Comparison of ENCODE assay signal across 23 cellular contexts in the genomic region with DNA sequence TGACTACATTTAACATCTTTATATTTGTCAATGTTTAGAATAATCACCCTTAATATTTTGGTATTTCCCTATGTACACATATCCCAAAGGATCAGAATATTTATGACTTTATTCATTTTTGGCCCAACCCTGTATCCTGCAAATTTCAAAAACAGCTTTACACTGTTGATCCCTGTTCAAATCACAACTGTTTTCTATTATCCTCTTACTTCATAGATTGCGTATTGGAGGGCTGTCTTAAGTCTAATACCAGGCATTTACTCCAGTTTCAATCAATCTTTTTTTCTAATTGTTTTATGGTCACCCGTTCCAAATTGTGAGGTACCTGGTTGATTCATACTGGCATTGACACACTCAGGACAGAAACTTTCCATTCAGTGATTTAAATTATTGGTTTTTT.
"Had no signal": no experiment of that assay in that cellular context is flagged by ENCODE, and none has a peak within 500 bp of the region (broad histone marks: within the 10 kb centered on the region; RNA-seq: fewer than 3 reads in every experiment).

No MANE protein-coding gene starts in this region.

- H3K4me1 Mint-ChIP-seq: naive B cell; stimulated activated memory B cell treated with anti-CD40 and anti-IgM and Interleukin-4, amounts not matched to agents 10 μg/mL and 1 μg/mL and 100 μg/mL, for 72 hours had no signal

- H3K4me3 ChIP-seq: esophagus squamous epithelium, lower lobe of right lung, mucosa of descending colon, neural progenitor cell, psoas muscle, skin epidermis, spleen, testis, tibial artery had no signal

- H3K9ac ChIP-seq: neural progenitor cell had no signal

- H3K4me2 ChIP-seq: neural progenitor cell had no signal

- DNase-seq: cerebellar nuclear complex; cortex of kidney; effector memory CD8-positive, alpha-beta T cell; erythroblast; esophagus squamous epithelium; hypothalamus; left ventricle myocardium superior; lower lobe of right lung; mucosa of descending colon; naive B cell; psoas muscle; right cardiac atrium; spleen; stimulated activated CD4-positive, alpha-beta T cell treated with anti-CD3 and anti-CD28 coated beads, Interleukin-4, amount 100 ng/mL, for 4 hours; stimulated activated naive CD8-positive, alpha-beta T cell treated with anti-CD3 and anti-CD28 coated beads, Interleukin-15, Interleukin-2, amounts not matched to agents 100 U/mL and 50 U/mL, for 24 hours; substantia nigra; testis; tibial artery had no signal

- H3K27me3 ChIP-seq: esophagus squamous epithelium, neural progenitor cell, spleen, testis, tibial artery had no signal

- H3K27ac Mint-ChIP-seq: effector memory CD8-positive, alpha-beta T cell; naive B cell; natural killer cell treated with Interleukin-12 subunit alpha and Interleukin-12 subunit beta and Interleukin-15 and Interleukin-18, amount 100 ng/mL, for 72 hours; neural progenitor cell; stimulated activated memory B cell treated with anti-CD40 and anti-IgM and Interleukin-4, amounts not matched to agents 10 μg/mL and 1 μg/mL and 100 μg/mL, for 72 hours; type B pancreatic cell had no signal

- H3K36me3 Mint-ChIP-seq: naive B cell; natural killer cell treated with Interleukin-12 subunit alpha and Interleukin-12 subunit beta and Interleukin-15 and Interleukin-18, amount 100 ng/mL, for 72 hours; neural progenitor cell; stimulated activated memory B cell treated with anti-CD40 and anti-IgM and Interleukin-4, amounts not matched to agents 10 μg/mL and 1 μg/mL and 100 μg/mL, for 72 hours; type B pancreatic cell had no signal

- H3K4me1 ChIP-seq: esophagus squamous epithelium, neural progenitor cell, psoas muscle, spleen had no signal

- H3K4me3 Mint-ChIP-seq: effector memory CD8-positive, alpha-beta T cell; naive B cell; natural killer cell treated with Interleukin-12 subunit alpha and Interleukin-12 subunit beta and Interleukin-15 and Interleukin-18, amount 100 ng/mL, for 72 hours; neural progenitor cell; stimulated activated memory B cell treated with anti-CD40 and anti-IgM and Interleukin-4, amounts not matched to agents 10 μg/mL and 1 μg/mL and 100 μg/mL, for 72 hours; type B pancreatic cell had no signal

- H3K36me3 ChIP-seq: esophagus squamous epithelium, lower lobe of right lung, neural progenitor cell, spleen, tibial artery had no signal

- H3K27ac ChIP-seq: esophagus squamous epithelium, lower lobe of right lung, neural progenitor cell, psoas muscle, spleen, testis, tibial artery had no signal

- H3K9me3 Mint-ChIP-seq: effector memory CD8-positive, alpha-beta T cell; naive B cell; natural killer cell treated with Interleukin-12 subunit alpha and Interleukin-12 subunit beta and Interleukin-15 and Interleukin-18, amount 100 ng/mL, for 72 hours; neural progenitor cell; stimulated activated memory B cell treated with anti-CD40 and anti-IgM and Interleukin-4, amounts not matched to agents 10 μg/mL and 1 μg/mL and 100 μg/mL, for 72 hours had no signal

- H3K9me3 ChIP-seq: esophagus squamous epithelium, lower lobe of right lung, mucosa of descending colon, psoas muscle, spleen, testis, tibial artery had no signal

- H3K27me3 Mint-ChIP-seq: type B pancreatic cell had no signal

- ATAC-seq: effector memory CD8-positive, alpha-beta T cell; left ventricle myocardium superior; lower lobe of right lung; mucosa of descending colon; natural killer cell treated with Interleukin-12 subunit alpha and Interleukin-12 subunit beta and Interleukin-15 and Interleukin-18, amount 100 ng/mL, for 72 hours; psoas muscle; right cardiac atrium; stimulated activated memory B cell treated with anti-CD40 and anti-IgM and Interleukin-4, amounts not matched to agents 10 μg/mL and 1 μg/mL and 100 μg/mL, for 72 hours; stimulated activated naive CD8-positive, alpha-beta T cell treated with anti-CD3 and anti-CD28 coated beads, Interleukin-15, Interleukin-2, amounts not matched to agents 100 U/mL and 50 U/mL, for 24 hours had no signal

- H2AFZ ChIP-seq: neural progenitor cell had no signal
